ENCODE assay signal across 8 cellular contexts in genomic region chr11:66883021-66883968, GRCh38. TPM values are rescaled to one million over a fixed set of nuclear protein-coding genes. Genes with fewer than 3 reads are reported as not detected.
A peak's percentile ranks its signal among the peaks of the same experiment; 100 is the strongest.
DNase-seq lines count a peak whose midpoint lies in the region; ATAC-seq and TF ChIP-seq lines count a peak whose summit lies in the region.

No MANE protein-coding gene starts in this region.

- H3K36me3 ChIP-seq in DOHH2 (ENCODE audit: control insufficient read depth, low read length) (no peaks in the 10 kb centered on the region), Loucy (ENCODE audit: insufficient read depth, low read length) (no peaks in the 10 kb centered on the region), ascending aorta (no peaks in the 10 kb centered on the region), sigmoid colon (no peaks in the 10 kb centered on the region)

- H3K79me2 ChIP-seq in DOHH2 (ENCODE audit: control insufficient read depth, low read length) (no peaks in the 10 kb centered on the region), Loucy (ENCODE audit: insufficient read depth, low read length) (no peaks in the 10 kb centered on the region)

- no peaks in the 10 kb centered on the region for H3K9me3 ChIP-seq in DOHH2 (ENCODE audit: control insufficient read depth, insufficient read depth, low read length)
- no peaks in the 10 kb centered on the region for H3K9me3 ChIP-seq in Loucy (ENCODE audit: insufficient read depth, low read depth, low read length)
- no peaks in the 10 kb centered on the region for H3K9me3 ChIP-seq in ascending aorta
- no peaks in the 10 kb centered on the region for H3K9me3 ChIP-seq in sigmoid colon

- H3K4me1 ChIP-seq in DOHH2 (ENCODE audit: control insufficient read depth, low read length) (no peaks in the 10 kb centered on the region), Loucy (ENCODE audit: insufficient read depth, low read length, poor library complexity, severe bottlenecking) (peaks cover 24% of the 10 kb centered on the region), ascending aorta (no peaks in the 10 kb centered on the region), sigmoid colon (peaks cover 0 to 14% (median 9%) of the 10 kb centered on the region in 4 donors)

- no peak overlapping the region for H3K9ac ChIP-seq in Loucy (ENCODE audit: low read depth, low read length, poor library complexity, severe bottlenecking)

- ATAC-seq in HG02884 (IDR thresholded peaks at IDR 0.05; ENCODE audit: unreplicated experiment) (no peak), GM21447 (IDR thresholded peaks at IDR 0.05; ENCODE audit: unreplicated experiment) (no peak)

- no peak overlapping the region for H3K4me2 ChIP-seq in DOHH2 (ENCODE audit: low read length)
- no peak overlapping the region for H3K4me2 ChIP-seq in Loucy (ENCODE audit: low read depth, low read length, poor library complexity, severe bottlenecking)

- no peak for TF ChIP-seq EP300 in sigmoid colon (IDR thresholded peaks at IDR 0.05)

- peak overlapping the region; percentile 46; the same call in 1 of the 2 replicates for H2AFZ ChIP-seq in Loucy (ENCODE audit: low read length)

- no peaks in the 10 kb centered on the region for H4K20me1 ChIP-seq in DOHH2 (ENCODE audit: control insufficient read depth, insufficient read depth, low read depth, low read length)
- no peaks in the 10 kb centered on the region for H4K20me1 ChIP-seq in Loucy (ENCODE audit: insufficient read depth, low read length, poor library complexity, severe bottlenecking)

- TF ChIP-seq CTCF in DOHH2 (IDR thresholded peaks at IDR 0.05; ENCODE audit: low read depth, low read length, poor library complexity, severe bottlenecking) (peak; percentile 89), Loucy (conservative IDR thresholded peaks at IDR 0.05; ENCODE audit: low read length) (peak; percentile 77), ascending aorta (IDR thresholded peaks at IDR 0.05) (peak; percentile 69 to 75 (median 75)), sigmoid colon (IDR thresholded peaks at IDR 0.05) (peak; percentile 56 to 79 (median 70))

- H3K4me3 ChIP-seq in DOHH2 (ENCODE audit: low read length) (no peak overlapping the region), Loucy (ENCODE audit: low read length, poor library complexity, severe bottlenecking) (no peak overlapping the region), ascending aorta (peak overlapping the region; percentile 18 to 58), sigmoid colon (peak overlapping the region in 3 of 4 donors; percentile 28 to 46 (median 37))

- DNase-seq in SW480 (ENCODE audit: low spot score) = peak; percentile 62
- peak in 1 of 2 donors; percentile 74 for DNase-seq in ascending aorta (ENCODE audit: low spot score in 2 of 2)
- peak; percentile 59 to 80 for DNase-seq in hippocampal formation (lab: John Stamatoyannopoulos, UW)
- DNase-seq in sigmoid colon = peak; percentile 82

- no peak overlapping the region for H3K27ac ChIP-seq in DOHH2 (ENCODE audit: low read depth, low read length)
- H3K27ac ChIP-seq in ascending aorta = no peak overlapping the region
- peak overlapping the region in 3 of 4 donors; percentile 12 to 42 (median 35) for H3K27ac ChIP-seq in sigmoid colon

- WGBS in sigmoid colon, 2 donors = 21 to 57% methylated on average over 28 of the region's 28 CpGs

- TF ChIP-seq POLR2A in sigmoid colon (IDR thresholded peaks at IDR 0.05) = no peak

- intact Hi-C loops in ascending aorta (cut with DNase I) (loop anchor here (1.0 kb wide), 1 partner anchor 189 kb away; no protein-coding TSS in a partner anchor), sigmoid colon (cut with DNase I) (loop anchor here (1.0 to 5.0 kb wide), 3 partner anchors 26 to 189 kb away; partner anchors contain the start of genes LRFN4 and RCE1)

- H3K9me2 ChIP-seq in DOHH2 (replicated peaks; ENCODE audit: control insufficient read depth, low read length) (no peaks in the 10 kb centered on the region), Loucy (replicated peaks; ENCODE audit: low read depth, low read length) (no peaks in the 10 kb centered on the region)

- H3K27me3 ChIP-seq in DOHH2 (ENCODE audit: control insufficient read depth, low read length) (peaks cover 14% of the 10 kb centered on the region), Loucy (ENCODE audit: insufficient read depth, low read length, poor library complexity, severe bottlenecking) (no peaks in the 10 kb centered on the region), ascending aorta (no peaks in the 10 kb centered on the region), sigmoid colon (no peaks in the 10 kb centered on the region)

- H3F3A ChIP-seq in DOHH2 (ENCODE audit: control insufficient read depth, insufficient read depth) = no peaks in the 10 kb centered on the region
- H3F3A ChIP-seq in Loucy (ENCODE audit: low read depth) = 0 out of 2 replicates have a peak, but pooled peaks cover 3% of the 10 kb centered on the region

RNA-seq across cellular contexts. Expression of gene LRFN4, which starts 26.4 kb away (rescaled TPM):
- total RNA-seq in ascending aorta (60.5 TPM), sigmoid colon (1 to 10 TPM; 4.2 to 6.8 (median 4.4) TPM)
- 10 to 100 TPM in 1 of 3 donors, 1 to 10 TPM in 2; 4.2 to 32.2 (median 8.3) TPM for polyA plus RNA-seq in sigmoid colon

RNA-seq across cellular contexts. Expression of gene RCE1, which starts 40.1 kb away (rescaled TPM):
- total RNA-seq in ascending aorta (45.7 TPM), sigmoid colon (10 to 100 TPM in 1 of 4 donors, 1 to 10 TPM in 3; 6.1 to 23.0 (median 9.1) TPM)
- 10 to 100 TPM in 1 of 3 donors, 1 to 10 TPM in 2; 7.8 to 21.8 (median 8.3) TPM for polyA plus RNA-seq in sigmoid colon

Comparison
In these comparisons a context has a peak if more than half of its experiments do, and no peak if none do; other contexts are left out.
1. H3K27ac ChIP-seq: peak in sigmoid colon (3 of 4); none in DOHH2 (single experiment) and ascending aorta (0 of 2).
2. H3K4me3 ChIP-seq: peak in ascending aorta (2 of 2) and sigmoid colon (3 of 4); none in DOHH2 (single experiment) and Loucy (single experiment).
3. Peak in every context shown above with its lines, with median percentiles within 50 percentile points of each other: CTCF ChIP-seq.